Comparison of ENCODE assay signal across 7 cellular contexts in the genomic region with DNA sequence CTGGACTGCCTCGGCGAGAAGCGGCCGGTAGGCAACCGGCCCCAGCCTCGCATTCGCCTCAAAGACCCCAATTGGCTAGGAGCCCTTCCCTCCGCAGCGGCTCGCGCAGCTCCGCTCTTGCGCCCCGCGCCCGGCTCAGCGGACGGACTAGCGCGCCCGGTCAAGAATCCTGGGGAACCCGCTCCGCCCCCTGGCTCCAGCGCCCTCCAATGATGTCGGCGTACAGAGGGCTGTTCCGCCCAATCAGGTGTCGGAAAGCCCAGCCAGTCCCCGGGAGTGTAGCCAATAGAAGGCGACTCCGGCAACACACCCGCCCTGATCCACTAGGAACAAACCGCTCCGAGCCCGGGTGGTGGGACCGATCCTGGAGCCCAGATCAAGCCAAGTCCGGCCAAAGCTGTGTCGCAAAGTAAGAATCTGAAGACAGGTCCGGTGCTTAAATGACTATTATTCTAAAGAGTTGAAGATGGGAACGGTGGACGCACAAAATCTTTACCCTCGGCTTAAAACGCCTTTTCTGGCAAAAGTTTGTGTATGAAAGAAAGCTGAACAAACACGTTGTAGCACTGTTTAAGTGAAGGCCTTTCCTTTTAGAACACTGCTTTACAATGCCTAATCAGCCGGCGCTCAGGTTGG.
DNase-seq lines count a peak whose midpoint lies in the region; ATAC-seq and TF ChIP-seq lines count a peak whose summit lies in the region.

No MANE protein-coding gene starts in this region.

- H3K9me3 ChIP-seq in gastroesophageal sphincter: no peaks in the 10 kb centered on the region

- H3K27me3 Mint-ChIP-seq in activated naive CD8-positive, alpha-beta T cell: peaks cover 49% of the 10 kb centered on the region
- H3K27me3 Mint-ChIP-seq in natural killer cell treated with Interleukin-12 subunit alpha and Interleukin-12 subunit beta and Interleukin-15 and Interleukin-18, amount 100 ng/mL, for 72 hours: peaks cover 23 to 32% of the 10 kb centered on the region in 2 donors

- H3K4me3 ChIP-seq in GM08714 (ENCODE audit: low read length): peak overlapping the region; percentile 52
- peak overlapping the region; percentile 87 for H3K4me3 ChIP-seq in H7 (ENCODE audit: insufficient read depth, low read depth, low read length)
- H3K4me3 ChIP-seq in gastroesophageal sphincter: peak overlapping the region; percentile 75 to 84

- peak; percentile 87 for DNase-seq in H7
- DNase-seq in NCI-H1694 treated with DMSO at 0.1 percent for 48 hours (lab: John Stamatoyannopoulos, UW): peak; percentile 22
- DNase-seq in natural killer cell treated with Interleukin-12 subunit alpha and Interleukin-12 subunit beta and Interleukin-15 and Interleukin-18, amount 100 ng/mL, for 72 hours (ENCODE audit: low spot score): no peak

- H3K27me3 ChIP-seq in H7 (ENCODE audit: control insufficient read depth, insufficient read depth, low read length): peaks cover 9% of the 10 kb centered on the region
- H3K27me3 ChIP-seq in gastroesophageal sphincter: no peaks in the 10 kb centered on the region

- TF ChIP-seq EP300 in gastroesophageal sphincter (IDR thresholded peaks at IDR 0.05): no peak

- peak overlapping the region; percentile 78 to 100 (median 96) for H3K27ac ChIP-seq in gastroesophageal sphincter

- peak in 1 of 4 experiments; percentile 29 for TF ChIP-seq CTCF in gastroesophageal sphincter (IDR thresholded peaks at IDR 0.05)

- no peaks in the 10 kb centered on the region for H3K9me3 Mint-ChIP-seq in activated naive CD8-positive, alpha-beta T cell (ENCODE audit: low read depth)
- H3K9me3 Mint-ChIP-seq in natural killer cell treated with Interleukin-12 subunit alpha and Interleukin-12 subunit beta and Interleukin-15 and Interleukin-18, amount 100 ng/mL, for 72 hours: no peaks in the 10 kb centered on the region

- WGBS in gastroesophageal sphincter (ENCODE audit: low coverage in 1 of 2), 2 donors: 6 to 22% methylated on average over 9 to 10 of the region's 46 CpGs

- H3K4me1 ChIP-seq in gastroesophageal sphincter: peaks cover 0 to 34% (median 4%) of the 10 kb centered on the region in 3 donors

- no peaks in the 10 kb centered on the region for H3K36me3 Mint-ChIP-seq in activated naive CD8-positive, alpha-beta T cell
- no peaks in the 10 kb centered on the region for H3K36me3 Mint-ChIP-seq in natural killer cell treated with Interleukin-12 subunit alpha and Interleukin-12 subunit beta and Interleukin-15 and Interleukin-18, amount 100 ng/mL, for 72 hours

- no peak overlapping the region for H3K27ac Mint-ChIP-seq in activated naive CD8-positive, alpha-beta T cell
- H3K27ac Mint-ChIP-seq in natural killer cell treated with Interleukin-12 subunit alpha and Interleukin-12 subunit beta and Interleukin-15 and Interleukin-18, amount 100 ng/mL, for 72 hours: no peak overlapping the region

- peak overlapping the region; percentile 71 for H3K4me3 Mint-ChIP-seq in activated naive CD8-positive, alpha-beta T cell
- H3K4me3 Mint-ChIP-seq in natural killer cell treated with Interleukin-12 subunit alpha and Interleukin-12 subunit beta and Interleukin-15 and Interleukin-18, amount 100 ng/mL, for 72 hours: peak overlapping the region; percentile 27

- peaks cover 7% of the 10 kb centered on the region for H3K4me1 Mint-ChIP-seq in activated naive CD8-positive, alpha-beta T cell (ENCODE audit: low read depth)
- no peaks in the 10 kb centered on the region for H3K4me1 Mint-ChIP-seq in natural killer cell treated with Interleukin-12 subunit alpha and Interleukin-12 subunit beta and Interleukin-15 and Interleukin-18, amount 100 ng/mL, for 72 hours (ENCODE audit: low read depth in 2 of 2)

- peak; percentile 94 to 95 for TF ChIP-seq POLR2A in gastroesophageal sphincter (IDR thresholded peaks at IDR 0.05)

- ATAC-seq in gastroesophageal sphincter (peak; percentile 99), HG03025 (IDR thresholded peaks at IDR 0.05; ENCODE audit: low FRiP score, unreplicated experiment) (no peak)
- peak; percentile 82 to 89 for ATAC-seq in natural killer cell treated with Interleukin-12 subunit alpha and Interleukin-12 subunit beta and Interleukin-15 and Interleukin-18, amount 100 ng/mL, for 72 hours

- H3K36me3 ChIP-seq in H7 (replicated peaks; ENCODE audit: control insufficient read depth, insufficient read depth, low read length) (peaks cover 2% of the 10 kb centered on the region; the same call in 1 of the 2 replicates), gastroesophageal sphincter (peaks cover 0 to 15% of the 10 kb centered on the region in 2 donors)
